ENCODE assay signal across 33 cellular contexts in the genomic region with DNA sequence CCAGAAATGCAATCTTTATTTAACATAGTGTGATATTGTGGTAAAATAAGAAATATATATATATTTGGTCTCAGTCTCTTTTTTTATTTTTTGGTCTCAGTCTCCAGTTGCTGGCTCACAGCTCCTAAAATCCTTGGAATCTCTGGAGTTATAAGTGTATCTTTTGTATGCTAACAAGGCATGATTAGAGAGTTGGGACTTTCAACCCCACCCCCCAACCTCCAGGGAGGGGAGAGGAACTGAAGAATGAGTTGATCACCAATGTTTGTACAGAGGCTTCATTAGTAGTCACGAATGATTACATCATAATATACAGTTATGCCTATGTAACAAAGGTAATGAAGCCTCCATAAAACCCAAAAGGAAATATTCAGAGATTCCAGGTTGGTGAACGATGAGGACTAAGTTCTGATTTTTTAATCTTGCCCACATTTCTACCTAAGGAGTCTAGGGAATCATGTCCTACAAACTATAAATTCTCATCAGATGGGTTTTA. TPM values are rescaled to one million over a fixed set of nuclear protein-coding genes. Genes with fewer than 3 reads are reported as not detected.
"Had no signal": no experiment of that assay in that cellular context is flagged by ENCODE, and none has a peak within 500 bp of the region (broad histone marks: within the 10 kb centered on the region; RNA-seq: fewer than 3 reads in every experiment).

No MANE protein-coding gene starts in this region.

- DNase-seq: dermis blood vessel endothelial cell; effector memory CD8-positive, alpha-beta T cell; esophagus squamous epithelium; foreskin melanocyte; glutamatergic neuron; heart right ventricle; hippocampal formation; left cardiac atrium; left lung; mesenchymal stem cell; naive thymus-derived CD8-positive, alpha-beta T cell; nephron progenitor cell; nucleus accumbens; sigmoid colon; stimulated activated CD4-positive, alpha-beta T cell treated with anti-CD3 and anti-CD28 coated beads, Interleukin-2, amount 100 ng/mL, for 24 hours; stimulated activated CD4-positive, alpha-beta T cell treated with anti-CD3 and anti-CD28 coated beads, Interleukin-4, amount 100 ng/mL, for 24 hours; upper lobe of left lung had no signal

- H3K36me3 ChIP-seq: esophagus squamous epithelium, heart right ventricle, left lung, prostate gland, right atrium auricular region, sigmoid colon, thoracic aorta, tibial nerve, upper lobe of left lung had no signal

- H3K4me3 ChIP-seq: coronary artery, esophagus squamous epithelium, heart right ventricle, left lung, prostate gland, right atrium auricular region, sigmoid colon, thoracic aorta, tibial nerve, upper lobe of left lung had no signal

- ATAC-seq: effector memory CD8-positive, alpha-beta T cell; heart right ventricle; left cardiac atrium; left lung; naive thymus-derived CD8-positive, alpha-beta T cell; stimulated activated effector memory CD8-positive, alpha-beta T cell treated with anti-CD3 and anti-CD28 coated beads, Interleukin-12 subunit alpha, Interleukin-12 subunit beta, amount 100 ng/mL, for 72 hours had no signal

- H3K4me1 ChIP-seq: esophagus squamous epithelium, heart right ventricle, left lung, prostate gland, right atrium auricular region, sigmoid colon, tibial nerve, upper lobe of left lung had no signal

- H3K9me3 ChIP-seq: prostate gland, sigmoid colon, thoracic aorta had no signal

- FAIRE-seq: endometrium, islet of Langerhans, urothelium cell line had no signal

- H3K27ac ChIP-seq: coronary artery, epithelial cell of prostate, esophagus squamous epithelium, heart right ventricle, left lung, prostate gland, right atrium auricular region, sigmoid colon, thoracic aorta, tibial nerve, upper lobe of left lung had no signal

- H3K27me3 ChIP-seq: right atrium auricular region, sigmoid colon, tibial nerve, upper lobe of left lung had no signal

RNA-seq across cellular contexts. Expression of gene LALBA, which starts 22.8 kb away (rescaled TPM):
- total RNA-seq: dermis blood vessel endothelial cell; esophagus squamous epithelium; heart right ventricle; kidney epithelial cell; left cardiac atrium; left lung; lower leg skin; lung microvascular endothelial cell; myocyte; naive thymus-derived CD8-positive, alpha-beta T cell; osteocyte; right atrium auricular region; sigmoid colon; skeletal muscle tissue; thoracic aorta; tibial nerve; upper lobe of left lung had no signal
- polyA plus RNA-seq: heart right ventricle; naive thymus-derived CD8-positive, alpha-beta T cell; sigmoid colon had no signal
